Comparison of ENCODE assay signal across 22 cellular contexts in genomic region chr16:5336898-5337297, GRCh38.
"Had no signal": no experiment of that assay in that cellular context is flagged by ENCODE, and none has a peak within 500 bp of the region (broad histone marks: within the 10 kb centered on the region; RNA-seq: fewer than 3 reads in every experiment).

No MANE protein-coding gene starts in this region.

- DNase-seq: dorsolateral prefrontal cortex; effector CD4-positive, alpha-beta T cell; foreskin fibroblast; gastrocnemius medialis; head of caudate nucleus; left cardiac atrium; left ventricle myocardium superior; lower lobe of right lung; naive thymus-derived CD8-positive, alpha-beta T cell; nephron progenitor cell; right lobe of liver; small intestine; stimulated activated CD4-positive, alpha-beta T cell treated with anti-CD3 and anti-CD28 coated beads, Interleukin-15, amount 100 ng/mL, for 24 hours; stimulated activated CD4-positive, alpha-beta T cell treated with anti-CD3 and anti-CD28 coated beads, Interleukin-2, amount 100 ng/mL, for 48 hours; stimulated activated naive B cell treated with anti-CD40 and anti-IgM and Interleukin-4, amounts not matched to agents 10 μg/mL and 1 μg/mL and 100 μg/mL, for 72 hours; upper lobe of left lung had no signal

- H3K9ac ChIP-seq: parathyroid adenoma had no signal

- H3K9me3 ChIP-seq: gastrocnemius medialis, lower lobe of right lung, neutrophil, right lobe of liver, thoracic aorta, tibial nerve, upper lobe of left lung had no signal

- H3K27ac ChIP-seq: dorsolateral prefrontal cortex, epithelial cell of prostate, gastrocnemius medialis, lower lobe of right lung, neutrophil, parathyroid adenoma, right lobe of liver, thoracic aorta, tibial nerve, upper lobe of left lung had no signal

- H3K4me1 ChIP-seq: gastrocnemius medialis, lower lobe of right lung, parathyroid adenoma, right lobe of liver, tibial nerve, upper lobe of left lung had no signal

- H3K27me3 ChIP-seq: gastrocnemius medialis, neutrophil, right lobe of liver, tibial nerve, upper lobe of left lung had no signal

- H2AFZ ChIP-seq: parathyroid adenoma had no signal

- ATAC-seq: esophagus mucosa; gastrocnemius medialis; left cardiac atrium; left ventricle myocardium superior; lower lobe of right lung; naive thymus-derived CD8-positive, alpha-beta T cell; right lobe of liver; stimulated activated naive B cell treated with anti-CD40 and anti-IgM and Interleukin-4, amounts not matched to agents 10 μg/mL and 1 μg/mL and 100 μg/mL, for 72 hours had no signal

- H3K4me3 ChIP-seq: dorsolateral prefrontal cortex, gastrocnemius medialis, lower lobe of right lung, right lobe of liver, thoracic aorta, tibial nerve, upper lobe of left lung had no signal

- H3K36me3 ChIP-seq: gastrocnemius medialis, lower lobe of right lung, neutrophil, right lobe of liver, thoracic aorta, tibial nerve, upper lobe of left lung had no signal
